Comparison of ENCODE assay signal across 25 cellular contexts in genomic region chr1:228440761-228441500, GRCh38. TPM values are rescaled to one million over a fixed set of nuclear protein-coding genes. Genes with fewer than 3 reads are reported as not detected.
"Had no signal": no experiment of that assay in that cellular context is flagged by ENCODE, and none has a peak within 500 bp of the region (broad histone marks: within the 10 kb centered on the region; RNA-seq: fewer than 3 reads in every experiment).

No MANE protein-coding gene starts in this region.

- H3K4me2 ChIP-seq: SK-N-SH had no signal

- H3K9ac ChIP-seq: SK-N-SH had no signal

- DNase-seq: IMR-90; Karpas-422; KG1; MG63; NCI-H1092 treated with DMSO at 0.1 percent for 48 hours; NCI-H1436; NCI-H187; NCI-H2029; NCI-H2081 treated with DMSO at 0.1 percent for 48 hours; NCI-H2171; NCI-H226; NCI-H446; NCI-H510A; NCI-H524 treated with DMSO at 0.1 percent for 48 hours; NCI-H69; NCI-H774; NK-92 treated with Interleukin-12 subunit alpha and Interleukin-12 subunit beta, amount 100 ng/mL, for 24 hours; PC-3; SHP77; SK-N-SH had no signal

- H3K27ac ChIP-seq: RWPE1 had no signal

- H3K36me3 ChIP-seq: MG63 had no signal

- H3K4me3 ChIP-seq: MG63 had no signal

- FAIRE-seq: HepG2 had no signal

- H3K9me3 ChIP-seq: MG63, SK-N-SH had no signal

- ATAC-seq: HepG2, Panc1, PC-3 had no signal

RNA-seq across cellular contexts. Expression of gene TRIM17, which starts 24.3 kb away (rescaled TPM):
- total RNA-seq: HT1080, IMR-90, PC-3, SK-MEL-5 had no signal
